In genomic region chr11:2955896-2956476, GRCh38 we compare ENCODE assay signal across 24 cellular contexts.
DNase-seq lines count a peak whose midpoint lies in the region; ATAC-seq and TF ChIP-seq lines count a peak whose summit lies in the region.
"Had no signal": no experiment of that assay in that cellular context is flagged by ENCODE, and none has a peak within 500 bp of the region (broad histone marks: within the 10 kb centered on the region; RNA-seq: fewer than 3 reads in every experiment).

No MANE protein-coding gene starts in this region.

- H3K4me1 Mint-ChIP-seq in stimulated activated naive CD8-positive, alpha-beta T cell treated with anti-CD3 and anti-CD28 coated beads, Interleukin-15, Interleukin-2, amounts not matched to agents 100 ng/mL and 50 ng/mL, for 24 hours (ENCODE audit: low read depth) = peaks cover 30% of the 10 kb centered on the region
- H3K4me1 Mint-ChIP-seq: mesothelial cell of epicardium had no signal

- H3K4me3 ChIP-seq in astrocyte of the cerebellum (ENCODE audit: low read depth, low read length) = no peak overlapping the region
- H3K4me3 ChIP-seq: heart right ventricle, transverse colon had no signal

- in situ Hi-C loops in astrocyte of the cerebellum (cut with HindIII; ENCODE audit: low sequenced_read_pairs) = no loop called here

- H3K27me3 Mint-ChIP-seq in stimulated activated naive CD8-positive, alpha-beta T cell treated with anti-CD3 and anti-CD28 coated beads, Interleukin-15, Interleukin-2, amounts not matched to agents 100 ng/mL and 50 ng/mL, for 24 hours = no peaks in the 10 kb centered on the region
- H3K27me3 Mint-ChIP-seq: CD4-positive, alpha-beta memory T cell; effector memory CD8-positive, alpha-beta T cell had no signal

- peak overlapping the region; percentile 36 for H3K27ac Mint-ChIP-seq in stimulated activated naive CD8-positive, alpha-beta T cell treated with anti-CD3 and anti-CD28 coated beads, Interleukin-15, Interleukin-2, amounts not matched to agents 100 ng/mL and 50 ng/mL, for 24 hours
- H3K27ac Mint-ChIP-seq: mesothelial cell of epicardium had no signal

- H3K9me3 Mint-ChIP-seq in stimulated activated naive CD8-positive, alpha-beta T cell treated with anti-CD3 and anti-CD28 coated beads, Interleukin-15, Interleukin-2, amounts not matched to agents 100 ng/mL and 50 ng/mL, for 24 hours = no peaks in the 10 kb centered on the region
- H3K9me3 Mint-ChIP-seq: CD4-positive, alpha-beta memory T cell; effector memory CD8-positive, alpha-beta T cell; mesothelial cell of epicardium had no signal

- ATAC-seq in stimulated activated naive CD8-positive, alpha-beta T cell treated with anti-CD3 and anti-CD28 coated beads, Interleukin-15, Interleukin-2, amounts not matched to agents 100 U/mL and 50 U/mL, for 24 hours = no peak
- no peak for ATAC-seq in GM19035 (IDR thresholded peaks at IDR 0.05; ENCODE audit: unreplicated experiment)
- ATAC-seq: effector memory CD8-positive, alpha-beta T cell; heart right ventricle; SK-N-SH treated with all-trans-retinoic acid at 6 μM for 48 hours had no signal

- no peak for DNase-seq in stimulated activated naive CD8-positive, alpha-beta T cell treated with anti-CD3 and anti-CD28 coated beads, Interleukin-15, Interleukin-2, amounts not matched to agents 100 U/mL and 50 U/mL, for 24 hours
- DNase-seq in astrocyte of the cerebellum (ENCODE audit: low read depth) (no peak), left kidney (ENCODE audit: low read depth, low spot score) (peak; percentile 68), DMS 273 treated with DMSO at 0.1 percent for 48 hours (lab: John Stamatoyannopoulos, UW) (no peak), HPDE6-E6E7 (ENCODE audit: extremely low spot score) (no peak)
- DNase-seq in activated CD4-positive, CD25-positive, alpha-beta regulatory T cell treated with anti-CD3 and anti-CD28 coated beads, Interleukin-2, amount 50 U/mL, for 72 hours = no peak
- DNase-seq: activated CD4-positive, alpha-beta T cell treated with anti-CD3 and anti-CD28 coated beads for 48 hours; activated T-cell treated with anti-CD3 and anti-CD28 coated beads, Interleukin-2, amount 50 U/mL, for 48 hours; CD4-positive, alpha-beta memory T cell; central memory CD4-positive, alpha-beta T cell; DMS79 treated with DMSO at 0.1 percent for 48 hours; effector memory CD8-positive, alpha-beta T cell; heart right ventricle; MM.1S; NCI-H146; NCI-H2227 treated with DMSO at 0.1 percent for 48 hours; retina; stimulated activated CD4-positive, alpha-beta T cell treated with anti-CD3 and anti-CD28 coated beads, Interleukin-15, amount 100 ng/mL, for 24 hours; stimulated activated naive CD4-positive, alpha-beta T cell; transverse colon had no signal

- peaks cover 93% of the 10 kb centered on the region for H3K36me3 Mint-ChIP-seq in stimulated activated naive CD8-positive, alpha-beta T cell treated with anti-CD3 and anti-CD28 coated beads, Interleukin-15, Interleukin-2, amounts not matched to agents 100 ng/mL and 50 ng/mL, for 24 hours (ENCODE audit: low read depth)

- no peak overlapping the region for H3K4me3 Mint-ChIP-seq in stimulated activated naive CD8-positive, alpha-beta T cell treated with anti-CD3 and anti-CD28 coated beads, Interleukin-15, Interleukin-2, amounts not matched to agents 100 ng/mL and 50 ng/mL, for 24 hours
- H3K4me3 Mint-ChIP-seq: CD4-positive, alpha-beta memory T cell; effector memory CD8-positive, alpha-beta T cell; mesothelial cell of epicardium had no signal

- peak; percentile 30 for TF ChIP-seq CTCF in astrocyte of the cerebellum (IDR thresholded peaks at IDR 0.05; ENCODE audit: low read depth, low read length, missing control alignments)
